Comparison of ENCODE assay signal across 7 cellular contexts in the genomic region with DNA sequence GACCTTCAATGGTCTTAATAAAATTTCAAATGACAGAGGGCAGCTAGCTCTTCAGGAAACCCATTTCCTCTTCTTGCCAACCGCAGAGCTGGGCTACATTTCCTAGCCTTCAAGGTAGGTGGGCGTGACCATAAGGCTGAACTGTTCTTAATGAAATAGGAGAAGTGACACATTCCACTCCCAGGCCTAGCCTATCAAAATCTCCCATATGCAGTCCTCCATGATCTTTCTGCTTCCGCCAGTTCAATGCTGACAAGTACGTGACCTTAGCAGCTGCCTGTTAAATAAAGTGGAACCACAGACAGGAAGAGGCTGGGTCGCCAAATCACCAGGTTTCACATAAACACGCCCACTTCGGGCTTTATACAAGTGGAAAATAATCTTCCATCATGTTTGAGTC. TPM values are rescaled to one million over a fixed set of nuclear protein-coding genes. Genes with fewer than 3 reads are reported as not detected.
A peak's percentile ranks its signal among the peaks of the same experiment; 100 is the strongest.
DNase-seq lines count a peak whose midpoint lies in the region; ATAC-seq and TF ChIP-seq lines count a peak whose summit lies in the region.

No MANE protein-coding gene starts in this region.

- H3K27ac Mint-ChIP-seq in immature natural killer cell (peak overlapping the region; percentile 85 to 93 (median 89)), osteocyte (ENCODE audit: unreplicated experiment) (no peak overlapping the region), endothelial cell (ENCODE audit: unreplicated experiment) (no peak overlapping the region)

- DNase-seq in immature natural killer cell (peak; percentile 71 to 76 (median 73)), osteocyte (ENCODE audit: extremely low spot score, unreplicated experiment) (no peak), endothelial cell (ENCODE audit: low spot score) (no peak), GM19238 (ENCODE audit: insufficient read length, low spot score) (no peak)

- H3K4me1 Mint-ChIP-seq in immature natural killer cell (peaks cover 46 to 61% of the 10 kb centered on the region in 2 donors), osteocyte (ENCODE audit: unreplicated experiment) (peaks cover under 1% of the 10 kb centered on the region), endothelial cell (ENCODE audit: unreplicated experiment) (peaks cover 39% of the 10 kb centered on the region)

- ATAC-seq in GM19463 (IDR thresholded peaks at IDR 0.05; ENCODE audit: unreplicated experiment) = peak; percentile 86
- peak; percentile 97 for ATAC-seq in HG03378 (IDR thresholded peaks at IDR 0.05; ENCODE audit: unreplicated experiment)
- peak; percentile 98 for ATAC-seq in activated CD4-positive, CD25-positive, alpha-beta regulatory T cell treated with anti-CD3 and anti-CD28 coated beads, Interleukin-2, amount 50 U/mL, for 24 hours

- H3K9me3 Mint-ChIP-seq in immature natural killer cell (no peaks in the 10 kb centered on the region), osteocyte (ENCODE audit: unreplicated experiment) (no peaks in the 10 kb centered on the region), endothelial cell (ENCODE audit: unreplicated experiment) (no peaks in the 10 kb centered on the region)

- TF ChIP-seq CTCF in osteocyte (IDR thresholded peaks at IDR 0.05) (no peak), endothelial cell (IDR thresholded peaks at IDR 0.05; ENCODE audit: unreplicated experiment) (no peak)

- H3K4me3 Mint-ChIP-seq in immature natural killer cell (peak overlapping the region; percentile 54 to 80 (median 71)), osteocyte (ENCODE audit: unreplicated experiment) (no peak overlapping the region), endothelial cell (ENCODE audit: unreplicated experiment) (no peak overlapping the region)

- no peaks in the 10 kb centered on the region for H3K36me3 Mint-ChIP-seq in immature natural killer cell
- H3K36me3 Mint-ChIP-seq in osteocyte (ENCODE audit: unreplicated experiment) = no peaks in the 10 kb centered on the region
- no peaks in the 10 kb centered on the region for H3K36me3 Mint-ChIP-seq in endothelial cell (ENCODE audit: low read depth, unreplicated experiment)

- H3K27me3 Mint-ChIP-seq in immature natural killer cell (ENCODE audit: low read depth in 3 of 3) (peaks cover 0 to 2% (median 2%) of the 10 kb centered on the region in 3 donors), osteocyte (ENCODE audit: unreplicated experiment) (no peaks in the 10 kb centered on the region), endothelial cell (ENCODE audit: unreplicated experiment) (peaks cover 10% of the 10 kb centered on the region)

RNA-seq across cellular contexts. Expression of gene SERPINE2, which starts 13.2 kb away (rescaled TPM):
- 10 to 100 TPM; 17.9 to 20.3 (median 18.7) TPM for polyA plus RNA-seq in immature natural killer cell
- 68.3 and 69.1 TPM in 2 replicates for total RNA-seq in osteocyte
- 40.4 TPM for total RNA-seq in endothelial cell (ENCODE audit: unreplicated experiment)

Comparison
In these comparisons a context has a peak if more than half of its experiments do, and no peak if none do; other contexts are left out.
1. DNase-seq: peak in immature natural killer cell (3 of 3); none in osteocyte (single experiment), endothelial cell (single experiment) and GM19238 (single experiment).
2. H3K27ac Mint-ChIP-seq: peak in immature natural killer cell (6 of 6); none in osteocyte (single experiment) and endothelial cell (single experiment).
3. H3K4me3 Mint-ChIP-seq: peak in immature natural killer cell (5 of 5); none in osteocyte (single experiment) and endothelial cell (single experiment).
4. Peak in every context shown above with its lines, with median percentiles within 50 percentile points of each other: ATAC-seq.